In the genomic region with DNA sequence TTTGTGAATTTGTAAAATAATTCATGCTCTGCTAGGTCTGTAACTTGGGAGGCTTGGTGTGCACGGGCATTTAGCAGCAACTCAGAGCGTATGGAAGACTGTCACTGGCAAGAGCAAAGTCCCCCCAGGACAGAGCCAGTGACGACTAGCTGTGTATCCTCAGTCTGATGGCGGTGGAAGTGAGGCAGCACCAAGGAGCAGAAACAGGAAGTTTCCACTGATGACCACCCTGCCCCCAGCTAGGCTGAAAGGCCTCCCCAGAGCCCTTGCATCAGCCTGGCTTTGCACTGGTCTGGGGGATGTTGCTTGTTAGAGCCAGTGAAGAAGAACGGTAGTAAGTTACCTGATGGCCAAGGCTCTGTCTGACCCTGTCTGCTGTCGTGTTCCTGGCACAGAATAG, we compare ENCODE assay signal across 12 cellular contexts.
DNase-seq lines count a peak whose midpoint lies in the region; ATAC-seq, FAIRE-seq and TF ChIP-seq lines count a peak whose summit lies in the region.
"Had no signal": no experiment of that assay in that cellular context is flagged by ENCODE, and none has a peak within 500 bp of the region (broad histone marks: within the 10 kb centered on the region; RNA-seq: fewer than 3 reads in every experiment).

No MANE protein-coding gene starts in this region.

- H3K79me2 ChIP-seq in K562 (ENCODE audit: control insufficient read depth, insufficient read depth, low read length) (no peaks in the 10 kb centered on the region), PC-9 (ENCODE audit: low read depth) (no peaks in the 10 kb centered on the region)

- H3K36me3 ChIP-seq in K562 (ENCODE audit: control insufficient read depth, insufficient read depth, low read length) (peaks cover 26% of the 10 kb centered on the region), left lung (no peaks in the 10 kb centered on the region), PC-9 (ENCODE audit: low read depth) (no peaks in the 10 kb centered on the region), gastroesophageal sphincter (no peaks in the 10 kb centered on the region)
- H3K36me3 ChIP-seq: SJCRH30 had no signal

- TF ChIP-seq RAD21 in K562 (CRISPR knock-in tag; conservative IDR thresholded peaks at IDR 0.05 in 1 of 2, IDR thresholded peaks at IDR 0.05 in 1 of 2): no peak

- TF ChIP-seq EP300 in K562 (IDR thresholded peaks at IDR 0.05; ENCODE audit: low read length) (no peak), gastroesophageal sphincter (IDR thresholded peaks at IDR 0.05) (no peak)

- POLR2A ChIA-PET in K562 (lab: Yijun Ruan, JAX) (interaction anchor here (0.6 to 5.9 kb wide), 14 partner anchors 8 to 242 kb away, joined by 3 to 60 read pairs (median 5); no protein-coding TSS in a partner anchor), PC-9 (lab: Charles Lee; ENCODE audit: unreplicated experiment) (no interaction called here)

- H3K27me3 ChIP-seq in K562 (ENCODE audit: control insufficient read depth in 2 of 2, insufficient read depth in 2 of 2, low read length in 2 of 2) (no peaks in the 10 kb centered on the region), left lung (no peaks in the 10 kb centered on the region), PC-9 (ENCODE audit: insufficient read depth, low read depth) (no peaks in the 10 kb centered on the region), gastroesophageal sphincter (no peaks in the 10 kb centered on the region)
- H3K27me3 ChIP-seq: SJCRH30 had no signal

- TF ChIP-seq CTCF in K562 (IDR thresholded peaks at IDR 0.05 in 2 of 3, conservative IDR thresholded peaks at IDR 0.05 in 1 of 3; ENCODE audit: insufficient read depth in 2 of 3, low read depth in 1 of 3, low read length in 3 of 3) (no peak), left lung (IDR thresholded peaks at IDR 0.05) (no peak), PC-9 (conservative IDR thresholded peaks at IDR 0.05) (no peak), gastroesophageal sphincter (IDR thresholded peaks at IDR 0.05) (no peak)

- H3K9ac ChIP-seq in K562 (ENCODE audit: insufficient read depth in 1 of 2, low read depth in 2 of 2, low read length in 2 of 2): peak overlapping the region in 1 of 2 experiments; percentile 31; a peak in 2 of 4 replicates

- in situ Hi-C loops in KBM-7 (cut with MboI; ENCODE audit: low pct_unique_long_range_greater_than_20kb, low sequenced_read_pairs) (no loop called here), K562 (cut with MboI) (loop anchor here (5.0 kb wide), 1 partner anchor 51 kb away; no protein-coding TSS in a partner anchor)

- H3F3A ChIP-seq in PC-9 (ENCODE audit: insufficient read depth, low read depth): no peaks in the 10 kb centered on the region

- intact Hi-C loops in K562 (cut with micrococcal nuclease): no loop called here
- intact Hi-C loops in left lung (cut with DNase I): loop anchor here in 1 of 2 donors (5.0 kb wide), 1 partner anchor 94 kb away; no protein-coding TSS in a partner anchor
- intact Hi-C loops in PC-9 (cut with micrococcal nuclease; ENCODE audit: unreplicated experiment): no loop called here

- H2AFZ ChIP-seq in K562 (ENCODE audit: low read depth, low read length) (no peak overlapping the region), PC-9 (no peak overlapping the region)

- H3K9me2 ChIP-seq in PC-9 (ENCODE audit: insufficient read depth): no peaks in the 10 kb centered on the region

- no peaks in the 10 kb centered on the region for H3K9me3 ChIP-seq in K562 (replicated peaks; ENCODE audit: control insufficient read depth, insufficient read depth, low read depth, low read length)
- no peaks in the 10 kb centered on the region for H3K9me3 ChIP-seq in left lung
- no peaks in the 10 kb centered on the region for H3K9me3 ChIP-seq in PC-9 (ENCODE audit: insufficient read depth, low read depth)
- no peaks in the 10 kb centered on the region for H3K9me3 ChIP-seq in gastroesophageal sphincter
- H3K9me3 ChIP-seq: SJCRH30 had no signal

- no peaks in the 10 kb centered on the region for H3K9me1 ChIP-seq in K562 (ENCODE audit: control insufficient read depth, insufficient read depth, low read length)

- peak; percentile 33 to 42 for DNase-seq in AML-193 (lab: John Stamatoyannopoulos, UW)
- peak; percentile 80 for DNase-seq in KBM-7
- peak in 2 of 4 experiments; percentile 75 to 76 for DNase-seq in K562 (ENCODE audit: extremely low read depth in 1 of 4, low spot score in 3 of 4)
- DNase-seq in left lung: no peak
- no peak for DNase-seq in PC-9
- DNase-seq: activated CD8-positive, alpha-beta memory T cell treated with anti-CD3 and anti-CD28 coated beads, Interleukin-2, amount 10 ng/mL, durations not matched to agents 7 days and 5 days; foreskin melanocyte; NCI-H187 treated with DMSO at 0.1 percent for 48 hours; SJCRH30 had no signal

- no peak overlapping the region for H3K4me2 ChIP-seq in K562 (ENCODE audit: insufficient read depth, low read length)
- no peak overlapping the region for H3K4me2 ChIP-seq in PC-9

- TF ChIP-seq POLR2A in K562 (conservative IDR thresholded peaks at IDR 0.05) (no peak), gastroesophageal sphincter (IDR thresholded peaks at IDR 0.05) (peak in 1 of 2 donors; percentile 3)

- H4K20me1 ChIP-seq in K562 (replicated peaks; ENCODE audit: control insufficient read depth, insufficient read depth, low read length) (peaks cover 15% of the 10 kb centered on the region), PC-9 (ENCODE audit: insufficient read depth) (peaks cover 24% of the 10 kb centered on the region)

- FAIRE-seq in K562 (lab: Jason Lieb, UNC): no peak

- BruUV-seq in K562 (replicated peaks; lab: Mats Ljungman, UMichigan) (no TSS peak), PC-9 (replicated peaks; lab: Mats Ljungman, UMichigan) (no TSS peak)

- H3K4me1 ChIP-seq in K562 (replicated peaks in 1 of 2; ENCODE audit: control insufficient read depth in 2 of 2, insufficient read depth in 2 of 2, low read length in 2 of 2): peaks cover 6 to 9% of the 10 kb centered on the region in 2 experiments; a peak in 4 of 5 replicates
- H3K4me1 ChIP-seq in left lung: peaks cover 11 to 30% of the 10 kb centered on the region in 2 donors
- H3K4me1 ChIP-seq in PC-9 (replicated peaks; ENCODE audit: insufficient read depth): no peaks in the 10 kb centered on the region
- H3K4me1 ChIP-seq in gastroesophageal sphincter: peaks cover 0 to 54% (median 12%) of the 10 kb centered on the region in 3 donors

- CTCF ChIA-PET in K562 (lab: Yijun Ruan, JAX; ENCODE audit: low intra/inter-chr PET ratio): interaction anchor here (0.6 to 12.9 kb wide), 2 partner anchors 72 to 92 kb away, joined by 3 to 636 read pairs; no protein-coding TSS in a partner anchor
- CTCF ChIA-PET in PC-9 (lab: Charles Lee): interaction anchor here (0.6 to 1.0 kb wide), 3 partner anchors 93 to 824 kb away, joined by 3 to 9 read pairs (median 6); no protein-coding TSS in a partner anchor

- ATAC-seq in K562 (peak; percentile 80), left lung (peak; percentile 17), HG02678 (IDR thresholded peaks at IDR 0.05; ENCODE audit: unreplicated experiment) (no peak), GM21367 (IDR thresholded peaks at IDR 0.05; ENCODE audit: unreplicated experiment) (no peak), gastroesophageal sphincter (no peak)
- ATAC-seq: activated CD8-positive, alpha-beta memory T cell treated with anti-CD3 and anti-CD28 coated beads, Interleukin-2, amount 10 ng/mL, durations not matched to agents 7 days and 5 days had no signal

- H3K4me3 ChIP-seq in K562: no peak overlapping the region
- no peak overlapping the region for H3K4me3 ChIP-seq in left lung
- H3K4me3 ChIP-seq in PC-9: no peak overlapping the region
- H3K4me3 ChIP-seq in gastroesophageal sphincter: no peak overlapping the region
- H3K4me3 ChIP-seq: SJCRH30 had no signal

- 57% methylated on average over 6 of the region's 6 CpGs for WGBS in K562 (ENCODE audit: insufficient coverage, low coverage, missing lambda C conversion rate)
- WGBS in gastroesophageal sphincter (ENCODE audit: low coverage in 1 of 2), 2 donors: 30 to 32% methylated on average over 3 to 5 of the region's 6 CpGs

- H3K27ac ChIP-seq in K562 (ENCODE audit: extremely low read depth, low read depth, low read length) (no peak overlapping the region), left lung (no peak overlapping the region), PC-9 (no peak overlapping the region), gastroesophageal sphincter (peak overlapping the region in 1 of 4 donors; percentile 27)
- H3K27ac ChIP-seq: SJCRH30 had no signal

TF ChIP-seq in K562, 482 proteins besides CTCF, POLR2A, EP300 and RAD21:
- TF ChIP-seq, protein P1, sequence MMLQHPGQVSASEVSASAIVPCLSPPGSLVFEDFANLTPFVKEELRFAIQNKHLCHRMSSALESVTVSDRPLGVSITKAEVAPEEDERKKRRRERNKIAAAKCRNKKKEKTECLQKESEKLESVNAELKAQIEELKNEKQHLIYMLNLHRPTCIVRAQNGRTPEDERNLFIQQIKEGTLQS (IDR thresholded peaks at IDR 0.05): no peak
- TF ChIP-seq, protein P1 (CRISPR knock-in tag; conservative IDR thresholded peaks at IDR 0.05): 0 out of 2 replicates have a peak, but pooled peaks have one; percentile 69
- TF ChIP-seq STAT6 (CRISPR knock-in tag; IDR thresholded peaks at IDR 0.05) (peak; percentile 76; the same call in 1 of the 2 replicates), RCOR1 (IDR thresholded peaks at IDR 0.05; ENCODE audit: borderline replicate concordance in 1 of 2, low read depth in 2 of 2, low read length in 2 of 2) (no peak)

Comparison
In these comparisons a context has a peak if more than half of its experiments do, and no peak if none do; other contexts are left out.
1. DNase-seq: peak in AML-193 (2 of 2) and KBM-7 (single experiment); none in left lung (0 of 2) and PC-9 (0 of 2).
2. ATAC-seq: peak in K562 (single experiment) and left lung (single experiment); none in HG02678 (single experiment), GM21367 (single experiment) and gastroesophageal sphincter (single experiment).